In the genomic region with DNA sequence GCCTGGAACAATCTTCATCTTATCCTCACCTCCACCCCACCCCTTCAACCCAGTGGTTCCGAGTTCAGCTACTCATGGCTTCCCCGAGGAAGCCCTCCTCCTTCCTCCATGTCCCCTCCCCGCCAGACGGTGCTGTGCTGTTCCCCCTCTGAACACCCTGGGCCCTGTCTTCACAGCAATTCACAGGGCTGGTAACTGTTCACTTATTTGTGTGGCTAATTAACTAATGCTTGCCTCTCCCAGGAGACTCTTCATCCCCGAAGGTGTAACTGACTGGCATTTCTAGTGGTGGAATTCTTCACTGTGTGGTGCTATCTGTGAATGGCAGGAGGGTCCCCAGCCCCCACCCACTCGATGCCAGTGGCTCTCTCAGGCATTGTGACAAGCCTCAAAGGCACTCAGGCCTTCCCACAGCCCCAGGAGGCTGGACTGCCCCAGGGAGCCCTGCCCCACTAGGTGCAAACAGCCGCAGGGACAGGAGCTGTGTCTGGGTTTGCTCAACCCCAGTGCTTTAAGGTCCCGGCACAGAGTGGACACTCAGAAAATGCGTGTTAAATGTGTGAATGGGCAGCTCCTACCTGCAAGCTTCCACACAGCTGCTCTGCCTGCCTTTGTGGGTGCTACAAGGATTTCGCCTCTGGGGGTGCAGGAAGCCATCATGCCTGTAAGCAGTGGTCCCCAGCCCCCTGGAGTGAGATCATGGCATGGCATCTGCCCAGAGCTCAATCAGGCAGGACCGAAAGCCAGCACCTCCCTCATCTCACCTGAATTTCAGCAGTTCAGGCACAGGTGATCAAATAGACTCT, we compare ENCODE assay signal across 16 cellular contexts.
DNase-seq lines count a peak whose midpoint lies in the region; FAIRE-seq and TF ChIP-seq lines count a peak whose summit lies in the region.
"Had no signal": no experiment of that assay in that cellular context is flagged by ENCODE, and none has a peak within 500 bp of the region (broad histone marks: within the 10 kb centered on the region; RNA-seq: fewer than 3 reads in every experiment).

No MANE protein-coding gene starts in this region.

- H3K14ac ChIP-seq in H1 (ENCODE audit: insufficient read length): no peak overlapping the region

- H4K91ac ChIP-seq in H1 (replicated peaks; ENCODE audit: insufficient read length, low read length): no peak overlapping the region

- H2AK5ac ChIP-seq in H1 (ENCODE audit: low read depth, low read length): no peak overlapping the region

- H3K23ac ChIP-seq in H1 (ENCODE audit: insufficient read length): no peak overlapping the region

- TF ChIP-seq CTCF in H1 (IDR thresholded peaks at IDR 0.05; ENCODE audit: control extremely low read depth in 1 of 3, insufficient read depth in 1 of 3, low read depth in 1 of 3, low read length in 3 of 3): peak in 1 of 3 experiments; percentile 22; a peak in 1 of 4 replicates
- TF ChIP-seq CTCF in sigmoid colon (IDR thresholded peaks at IDR 0.05): no peak

- H2AFZ ChIP-seq in H1 (ENCODE audit: low read length): no peak overlapping the region

- H4K20me1 ChIP-seq in H1 (replicated peaks in 1 of 2; ENCODE audit: control insufficient read depth in 1 of 2, insufficient read depth in 2 of 2, low read length in 2 of 2): no peaks in the 10 kb centered on the region

- H3K27me3 ChIP-seq in H1 (replicated peaks in 1 of 4; ENCODE audit: control insufficient read depth in 3 of 4, extremely low read depth in 1 of 4, insufficient read depth in 3 of 4, low read length in 3 of 4): no peaks in the 10 kb centered on the region
- H3K27me3 ChIP-seq in sigmoid colon: no peaks in the 10 kb centered on the region
- H3K27me3 ChIP-seq in effector memory CD4-positive, alpha-beta T cell (replicated peaks; ENCODE audit: control insufficient read depth, insufficient read depth, low read length, poor library complexity, severe bottlenecking): no peaks in the 10 kb centered on the region
- H3K27me3 ChIP-seq: adrenal gland, esophagus muscularis mucosa, left lung, testis had no signal

- H3K9me3 Mint-ChIP-seq in activated CD4-positive, alpha-beta T cell treated with anti-CD3 and anti-CD28 coated beads, Interleukin-2, amount 10 ng/mL, durations not matched to agents 24 days and 14 days: no peaks in the 10 kb centered on the region
- H3K9me3 Mint-ChIP-seq: HFFc6 had no signal

- no peak overlapping the region for H3K4me3 ChIP-seq in H1 (ENCODE audit: extremely low read depth in 1 of 4, insufficient read depth in 2 of 4, low read depth in 3 of 4, low read length in 4 of 4)
- H3K4me3 ChIP-seq in sigmoid colon: no peak overlapping the region
- no peak overlapping the region for H3K4me3 ChIP-seq in effector memory CD4-positive, alpha-beta T cell (ENCODE audit: insufficient read depth, low read depth, low read length, poor library complexity, severe bottlenecking)
- H3K4me3 ChIP-seq: adrenal gland, esophagus muscularis mucosa, left lung, testis had no signal

- TF ChIP-seq RAD21 in H1 (IDR thresholded peaks at IDR 0.05 in 1 of 2, conservative IDR thresholded peaks at IDR 0.05 in 1 of 2; ENCODE audit: low read depth in 2 of 2, low read length in 2 of 2): no peak

- H4K8ac ChIP-seq in H1 (ENCODE audit: extremely low read depth, insufficient read depth, low read length): no peak overlapping the region

- peak overlapping the region; percentile 9; the same call in 1 of the 2 replicates for H2BK5ac ChIP-seq in H1 (ENCODE audit: low read depth, low read length)

- TF ChIP-seq EP300 in H1 (IDR thresholded peaks at IDR 0.05; ENCODE audit: borderline replicate concordance in 1 of 2, low read depth in 2 of 2, low read length in 2 of 2): no peak
- no peak for TF ChIP-seq EP300 in sigmoid colon (IDR thresholded peaks at IDR 0.05)

- no peaks in the 10 kb centered on the region for H3K36me3 Mint-ChIP-seq in activated CD4-positive, alpha-beta T cell treated with anti-CD3 and anti-CD28 coated beads, Interleukin-2, amount 10 ng/mL, durations not matched to agents 24 days and 14 days (ENCODE audit: low read depth)

- no peak for DNase-seq in activated CD4-positive, alpha-beta T cell treated with anti-CD3 and anti-CD28 coated beads, Interleukin-2, amount 10 ng/mL, durations not matched to agents 24 days and 14 days
- no peak for DNase-seq in activated CD4-positive, alpha-beta T cell treated with anti-CD3 and anti-CD28 coated beads, Interleukin-2, amount 50 U/mL, for 4 hours
- DNase-seq in NAMALWA (ENCODE audit: low spot score) (peak; percentile 36), H1 (ENCODE audit: low read depth in 1 of 2, low spot score in 2 of 2) (no peak), sigmoid colon (peak; percentile 55), NCI-H1694 treated with DMSO at 0.1 percent for 48 hours (lab: John Stamatoyannopoulos, UW) (no peak), KBM-7 (no peak)
- no peak for DNase-seq in effector memory CD4-positive, alpha-beta T cell
- DNase-seq: Calu3, HFFc6, hippocampal formation, NCI-H2171, testis had no signal

- no peaks in the 10 kb centered on the region for H3K79me2 ChIP-seq in H1 (ENCODE audit: control insufficient read depth in 1 of 2, insufficient read depth in 2 of 2, low read length in 2 of 2)

- intact Hi-C loops in activated CD4-positive, alpha-beta T cell treated with anti-CD3 and anti-CD28 coated beads, Interleukin-2, amount 10 ng/mL, durations not matched to agents 24 days and 14 days (cut with micrococcal nuclease): loop anchor here (10.0 kb wide), 1 partner anchor 563 kb away; no protein-coding TSS in a partner anchor
- intact Hi-C loops in sigmoid colon (cut with DNase I): no loop called here

- H2BK15ac ChIP-seq in H1 (ENCODE audit: low read length): no peak overlapping the region

- H4K5ac ChIP-seq in H1 (ENCODE audit: insufficient read length, low read depth, low read length): no peak overlapping the region

- H2BK20ac ChIP-seq in H1 (ENCODE audit: low read length): no peak overlapping the region

- H3K4ac ChIP-seq in H1 (replicated peaks; ENCODE audit: insufficient read length, low read depth, low read length): no peak overlapping the region

- peak overlapping the region; percentile 8 for H3K27ac Mint-ChIP-seq in activated CD4-positive, alpha-beta T cell treated with anti-CD3 and anti-CD28 coated beads, Interleukin-2, amount 10 ng/mL, durations not matched to agents 24 days and 14 days
- H3K27ac Mint-ChIP-seq: HFFc6 had no signal

- H3K4me1 ChIP-seq in H1 (replicated peaks in 1 of 4; ENCODE audit: control insufficient read depth in 3 of 4, insufficient read depth in 4 of 4, low read length in 3 of 4) (no peaks in the 10 kb centered on the region), sigmoid colon (peaks cover 0 to 15% (median 4%) of the 10 kb centered on the region in 4 donors)
- peaks cover 25% of the 10 kb centered on the region for H3K4me1 ChIP-seq in effector memory CD4-positive, alpha-beta T cell (ENCODE audit: control insufficient read depth, insufficient read depth, low read length, poor library complexity, severe bottlenecking)
- H3K4me1 ChIP-seq: testis had no signal

- H3K4me1 Mint-ChIP-seq in activated CD4-positive, alpha-beta T cell treated with anti-CD3 and anti-CD28 coated beads, Interleukin-2, amount 10 ng/mL, durations not matched to agents 24 days and 14 days: peaks cover 54% of the 10 kb centered on the region

- POLR2A ChIA-PET in H1 (lab: Charles Lee; ENCODE audit: partially characterized antibody): interaction anchor here (0.7 to 1.1 kb wide), 2 partner anchors 131 to 134 kb away, joined by 3 to 4 read pairs; a partner anchor contains a TSS

- in situ Hi-C loops in KBM-7 (cut with MboI; ENCODE audit: low pct_unique_long_range_greater_than_20kb, low sequenced_read_pairs): loop anchor here (25.0 kb wide), 1 partner anchor 1111 kb away; no protein-coding TSS in a partner anchor

- no peak for FAIRE-seq in H1 (lab: Jason Lieb, UNC)

- H3K18ac ChIP-seq in H1 (ENCODE audit: extremely low read depth, low read length): no peak overlapping the region

- H3K9ac ChIP-seq in H1 (replicated peaks in 1 of 4; ENCODE audit: extremely low read depth in 1 of 4, low read depth in 3 of 4, low read length in 3 of 4): no peak overlapping the region

- TF ChIP-seq POLR2A in H1 (IDR thresholded peaks at IDR 0.05; ENCODE audit: control extremely low read depth in 1 of 2, low read depth in 2 of 2, low read length in 2 of 2) (no peak), sigmoid colon (IDR thresholded peaks at IDR 0.05) (no peak)

- CTCF ChIA-PET in H1 (lab: Charles Lee; ENCODE audit: partially characterized antibody): interaction anchor here (0.9 to 1.6 kb wide), 4 partner anchors 8 to 95 kb away, joined by 3 to 9 read pairs (median 3); no protein-coding TSS in a partner anchor

- no peaks in the 10 kb centered on the region for H3K27me3 Mint-ChIP-seq in activated CD4-positive, alpha-beta T cell treated with anti-CD3 and anti-CD28 coated beads, Interleukin-2, amount 10 ng/mL, durations not matched to agents 24 days and 14 days

- H2BK120ac ChIP-seq in H1 (replicated peaks; ENCODE audit: low read depth, low read length): no peak overlapping the region

- no peak overlapping the region for H2BK12ac ChIP-seq in H1 (ENCODE audit: low read depth, low read length)

- no peak overlapping the region for H3K4me3 Mint-ChIP-seq in activated CD4-positive, alpha-beta T cell treated with anti-CD3 and anti-CD28 coated beads, Interleukin-2, amount 10 ng/mL, durations not matched to agents 24 days and 14 days
- H3K4me3 Mint-ChIP-seq: HFFc6 had no signal

- no peaks in the 10 kb centered on the region for H3K23me2 ChIP-seq in H1 (ENCODE audit: low read depth, low read length)

- H3K27ac ChIP-seq in H1 (ENCODE audit: low read depth, low read length): no peak overlapping the region
- no peak overlapping the region for H3K27ac ChIP-seq in sigmoid colon
- no peak overlapping the region for H3K27ac ChIP-seq in effector memory CD4-positive, alpha-beta T cell (ENCODE audit: insufficient read depth, low read length, poor library complexity, severe bottlenecking)
- H3K27ac ChIP-seq: adrenal gland, esophagus muscularis mucosa, left lung, testis had no signal

- no peak overlapping the region for H3K56ac ChIP-seq in H1 (replicated peaks; ENCODE audit: insufficient read length, low read depth, low read length)

- H3K79me1 ChIP-seq in H1 (ENCODE audit: low read depth, low read length): no peaks in the 10 kb centered on the region; the same call in 1 of the 2 replicates

- WGBS in H1 (ENCODE audit: extremely low coverage in 1 of 2, insufficient coverage in 1 of 2, insufficient read length in 1 of 2, insufficient replicate concordance in 2 of 2, low coverage in 1 of 2, low lambda C conversion rate in 2 of 2, missing lambda C conversion rate in 1 of 2), 2 experiments: 89% methylated on average over 11 of the region's 11 CpGs; no CpG with 5 or more reads in 1 of the 2 experiments
- 92 to 93% methylated on average over 11 of the region's 11 CpGs for WGBS in sigmoid colon, 2 donors

- H3K4me2 ChIP-seq in H1 (ENCODE audit: insufficient read depth in 1 of 2, low read depth in 2 of 2, low read length in 2 of 2): no peak overlapping the region

- H3K36me3 ChIP-seq in H1 (ENCODE audit: control insufficient read depth in 2 of 4, insufficient read depth in 4 of 4, low read length in 3 of 4) (no peaks in the 10 kb centered on the region), sigmoid colon (no peaks in the 10 kb centered on the region)
- H3K36me3 ChIP-seq in effector memory CD4-positive, alpha-beta T cell (ENCODE audit: control insufficient read depth, insufficient read depth, low read length): no peaks in the 10 kb centered on the region
- H3K36me3 ChIP-seq: adrenal gland, esophagus muscularis mucosa, left lung had no signal

- H3K9me3 ChIP-seq in H1 (ENCODE audit: insufficient read depth in 2 of 2, low read depth in 1 of 2, low read length in 1 of 2): no peaks in the 10 kb centered on the region
- no peaks in the 10 kb centered on the region for H3K9me3 ChIP-seq in sigmoid colon
- no peaks in the 10 kb centered on the region for H3K9me3 ChIP-seq in effector memory CD4-positive, alpha-beta T cell (ENCODE audit: control insufficient read depth, low read length)
- H3K9me3 ChIP-seq: adrenal gland, esophagus muscularis mucosa, left lung, testis had no signal

Comparison
In these comparisons a context has a peak if more than half of its experiments do, and no peak if none do; other contexts are left out.
1. DNase-seq: peak in NAMALWA (single experiment) and sigmoid colon (single experiment); none in activated CD4-positive, alpha-beta T cell treated with anti-CD3 and anti-CD28 coated beads, Interleukin-2, amount 10 ng/mL, durations not matched to agents 24 days and 14 days (single experiment), activated CD4-positive, alpha-beta T cell treated with anti-CD3 and anti-CD28 coated beads, Interleukin-2, amount 50 U/mL, for 4 hours (0 of 2), H1 (0 of 2), NCI-H1694 treated with DMSO at 0.1 percent for 48 hours (single experiment), KBM-7 (single experiment) and effector memory CD4-positive, alpha-beta T cell (0 of 3).